11 cellular contexts compared by ENCODE assay signal in the genomic region with DNA sequence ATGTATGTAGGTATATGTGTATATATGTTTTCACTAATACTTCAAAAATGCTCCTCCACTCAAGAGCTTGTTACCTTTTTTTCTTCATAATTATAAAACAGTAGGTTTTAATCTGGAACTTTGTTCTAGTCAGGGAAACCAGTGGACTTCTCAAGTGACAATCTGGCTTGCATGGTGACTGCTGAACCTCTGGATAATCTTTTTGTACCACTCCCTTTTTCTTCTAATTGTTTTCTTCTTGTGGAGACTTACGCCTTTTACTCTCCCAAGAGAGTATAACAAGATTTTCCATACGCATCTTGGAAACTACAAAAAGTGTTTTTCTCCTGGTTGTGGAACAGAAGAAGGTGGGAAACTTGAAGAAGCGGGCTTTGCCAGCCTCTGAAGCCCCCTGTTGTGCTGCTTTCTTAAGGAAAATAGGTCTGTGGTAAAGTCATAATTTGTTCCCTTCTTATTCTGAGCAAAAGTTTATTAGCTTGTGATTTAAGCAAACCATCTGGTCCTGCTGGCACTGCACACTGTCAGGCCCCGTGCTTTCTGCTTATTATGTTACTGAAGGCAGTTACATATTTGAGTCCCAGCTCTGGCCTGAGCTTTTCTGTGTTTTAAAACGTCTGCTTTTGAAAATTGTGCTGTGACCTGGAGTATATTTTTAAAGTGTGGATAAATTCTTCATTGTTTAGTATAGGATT.
DNase-seq lines count a peak whose midpoint lies in the region; ATAC-seq and TF ChIP-seq lines count a peak whose summit lies in the region.
"Had no signal": no experiment of that assay in that cellular context is flagged by ENCODE, and none has a peak within 500 bp of the region (broad histone marks: within the 10 kb centered on the region; RNA-seq: fewer than 3 reads in every experiment).

No MANE protein-coding gene starts in this region.

- TF ChIP-seq CTCF in astrocyte of the cerebellum (IDR thresholded peaks at IDR 0.05; ENCODE audit: low read depth, low read length, missing control alignments) = no peak

- H3K9me3 ChIP-seq in stomach smooth muscle (ENCODE audit: control insufficient read depth in 2 of 2, low read length in 2 of 2) = no peaks in the 10 kb centered on the region

- H3K9ac ChIP-seq in stomach smooth muscle (ENCODE audit: low read length in 2 of 2) = no peak overlapping the region

- H3K36me3 ChIP-seq in stomach smooth muscle (ENCODE audit: control insufficient read depth in 2 of 2, insufficient read depth in 2 of 2, low read length in 2 of 2) = no peaks in the 10 kb centered on the region

- in situ Hi-C loops in astrocyte of the cerebellum (cut with HindIII; ENCODE audit: low sequenced_read_pairs) = no loop called here

- H3K4me1 ChIP-seq in stomach smooth muscle (ENCODE audit: control insufficient read depth, insufficient read depth, low read length) = peaks cover 8% of the 10 kb centered on the region

- peak; percentile 72 to 80 for ATAC-seq in left cardiac atrium
- ATAC-seq in GM18868 (IDR thresholded peaks at IDR 0.05; ENCODE audit: unreplicated experiment) = no peak
- ATAC-seq in HG03520 (IDR thresholded peaks at IDR 0.05; ENCODE audit: unreplicated experiment) = no peak
- ATAC-seq: WTC11 had no signal

- peak overlapping the region; percentile 37 for H3K27ac ChIP-seq in stomach smooth muscle (ENCODE audit: low read length)

- intact Hi-C loops in left cardiac atrium (cut with DNase I) = no loop called here

- no peak overlapping the region for H3K4me3 ChIP-seq in astrocyte of the cerebellum (ENCODE audit: low read depth, low read length)
- peak overlapping the region; percentile 13 to 31 for H3K4me3 ChIP-seq in stomach smooth muscle (ENCODE audit: low read length in 2 of 2)
- H3K4me3 ChIP-seq: K562 had no signal

- no peaks in the 10 kb centered on the region for H3K27me3 ChIP-seq in stomach smooth muscle (ENCODE audit: control insufficient read depth in 1 of 2, insufficient read depth in 2 of 2, low read length in 2 of 2)

- DNase-seq in GM03348 (ENCODE audit: low spot score) (peak; percentile 31), astrocyte of the cerebellum (ENCODE audit: low read depth) (peak; percentile 39), left cardiac atrium (no peak), nucleus accumbens (lab: John Stamatoyannopoulos, UW) (no peak)
- no peak for DNase-seq in activated CD8-positive, alpha-beta memory T cell treated with anti-CD3 and anti-CD28 coated beads, Interleukin-2, amount 50 U/mL, for 4 hours
- DNase-seq: NCI-H1930 had no signal

Comparison
In these comparisons a context has a peak if more than half of its experiments do, and no peak if none do; other contexts are left out.
1. DNase-seq: peak in GM03348 (single experiment) and astrocyte of the cerebellum (single experiment); none in left cardiac atrium (single experiment), activated CD8-positive, alpha-beta memory T cell treated with anti-CD3 and anti-CD28 coated beads, Interleukin-2, amount 50 U/mL, for 4 hours (single experiment) and nucleus accumbens (0 of 56).
2. ATAC-seq: peak in left cardiac atrium (2 of 2); none in GM18868 (single experiment) and HG03520 (single experiment).